In the genomic region with DNA sequence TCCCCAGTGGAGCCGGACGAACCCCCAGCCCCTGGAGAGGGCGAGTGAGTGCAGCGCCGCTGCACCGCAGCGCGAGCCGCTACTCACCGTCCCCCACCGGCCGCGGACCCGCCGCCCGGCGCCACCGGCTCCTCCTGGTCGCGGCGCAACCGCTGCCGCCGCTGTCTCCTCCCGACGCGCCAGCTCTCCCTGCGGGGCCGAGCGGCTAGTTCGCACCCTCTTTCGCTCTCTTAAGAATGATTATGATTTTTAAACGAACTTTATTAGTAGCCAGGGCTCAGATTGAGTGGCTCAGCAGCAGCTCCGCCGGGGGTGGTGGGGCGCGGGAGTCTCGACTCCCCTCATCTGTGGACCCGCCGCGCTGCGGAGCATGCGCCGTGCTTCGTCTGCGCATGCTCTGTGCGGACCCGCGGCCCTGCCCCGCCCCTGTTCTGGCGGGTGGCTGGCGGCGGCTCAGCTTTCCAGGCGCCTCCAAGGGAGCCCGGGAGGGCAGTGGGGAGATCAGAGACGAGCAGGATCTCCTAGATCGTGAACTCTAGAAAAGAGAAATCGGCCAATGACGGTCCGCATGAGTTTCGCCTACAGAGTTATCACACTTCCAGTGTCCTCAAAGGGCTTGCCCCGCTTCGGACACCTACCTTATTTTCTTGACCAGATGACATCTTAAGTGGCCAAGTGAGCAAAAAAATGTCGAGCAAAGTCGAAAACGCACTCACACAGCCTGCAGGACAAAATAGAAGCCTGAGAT, we compare ENCODE assay signal across 8 cellular contexts. TPM values are rescaled to one million over a fixed set of nuclear protein-coding genes. Genes with fewer than 3 reads are reported as not detected.
DNase-seq lines count a peak whose midpoint lies in the region; ATAC-seq and TF ChIP-seq lines count a peak whose summit lies in the region.

A gene (minus strand): TSS at position 372 of the 748 bp plus-strand sequence. CDS start 11,927 bp downstream, outside the sequence.

- BruUV-seq in IMR-90 (replicated peaks; lab: Mats Ljungman, UMichigan) (no TSS peak), PC-3 (replicated peaks; lab: Mats Ljungman, UMichigan) (no TSS peak)

- H3K56ac ChIP-seq in IMR-90 (ENCODE audit: extremely low read depth, insufficient read depth, low read length) = peak within 1 kb of the TSS; percentile 99

- peak within 1 kb of the TSS; percentile 93 for H3K27ac Mint-ChIP-seq in activated T-cell treated with anti-CD3 and anti-CD28 coated beads, Interleukin-2, amount 50 U/mL, for 72 hours

- in situ Hi-C loops in IMR-90 (cut with MboI; ENCODE audit: low sequenced_read_pairs) = no loop called here

- POLR2A ChIA-PET in IMR-90 (lab: Charles Lee; ENCODE audit: unreplicated experiment) (interaction anchor here (0.8 kb wide), 1 partner anchor 10 kb away, joined by 3 read pairs; no protein-coding TSS in a partner anchor), PC-3 (lab: Charles Lee; ENCODE audit: unreplicated experiment) (interaction anchor here (0.8 kb wide), 2 partner anchors 44 to 92 kb away, joined by 3 to 4 read pairs; no protein-coding TSS in a partner anchor)

- ATAC-seq in GM21576 (IDR thresholded peaks at IDR 0.05; ENCODE audit: unreplicated experiment) = peak; percentile 85
- ATAC-seq in IMR-90 (ENCODE audit: low read depth) = peak; percentile 79
- peak; percentile 78 for ATAC-seq in PC-3
- peak; percentile 91 to 93 for ATAC-seq in activated T-cell treated with anti-CD3 and anti-CD28 coated beads, Interleukin-2, amount 50 U/mL, for 72 hours (replicated peaks in 1 of 2)

- dilution Hi-C loops in IMR-90 (cut with HindIII; ENCODE audit: low sequenced_read_pairs, unreplicated experiment) = no loop called here

- no peak for TF ChIP-seq CTCF in IMR-90 (conservative IDR thresholded peaks at IDR 0.05; ENCODE audit: low read depth, low read length)
- peak; percentile 0; the same call in 1 of the 2 replicates for TF ChIP-seq CTCF in PC-3 (conservative IDR thresholded peaks at IDR 0.05; ENCODE audit: low read depth, low read length)
- TF ChIP-seq CTCF in esophagus squamous epithelium (IDR thresholded peaks at IDR 0.05) = peak in 2 of 6 experiments; percentile 1 to 10

- H3K27me3 Mint-ChIP-seq in activated T-cell treated with anti-CD3 and anti-CD28 coated beads, Interleukin-2, amount 50 U/mL, for 72 hours (ENCODE audit: low read depth) = peaks cover 47% of the 10 kb centered on the region

- H3K27me3 ChIP-seq in IMR-90 (ENCODE audit: control insufficient read depth, insufficient read depth, low read length) (no peaks in the 10 kb centered on the region), PC-3 (ENCODE audit: low read length) (no peaks in the 10 kb centered on the region), esophagus squamous epithelium (peaks cover 0 to 12% (median 0%) of the 10 kb centered on the region in 4 donors)

- peak within 1 kb of the TSS; percentile 100 for H3K14ac ChIP-seq in IMR-90 (replicated peaks; ENCODE audit: low read depth, low read length)

- H4K8ac ChIP-seq in IMR-90 (ENCODE audit: low read depth in 2 of 2, low read length in 2 of 2) = peak within 1 kb of the TSS; percentile 56 to 97

- peak within 1 kb of the TSS; percentile 85 for H3K4me3 ChIP-seq in IMR-90 (ENCODE audit: insufficient read depth, low read depth, low read length)
- H3K4me3 ChIP-seq in PC-3 (ENCODE audit: low read length) = peak within 1 kb of the TSS; percentile 92
- H3K4me3 ChIP-seq in esophagus squamous epithelium = peak within 1 kb of the TSS; percentile 79 to 95 (median 92)

- H3K36me3 ChIP-seq in IMR-90 (ENCODE audit: control insufficient read depth, insufficient read depth, low read length) (no peaks in the 10 kb centered on the region; the same call in 1 of the 2 replicates), PC-3 (ENCODE audit: low read depth, low read length) (no peaks in the 10 kb centered on the region), esophagus squamous epithelium (no peaks in the 10 kb centered on the region)

- H2BK5ac ChIP-seq in IMR-90 (ENCODE audit: low read depth, low read length, poor library complexity, severe bottlenecking) = peak within 1 kb of the TSS; percentile 93

- TF ChIP-seq RAD21 in IMR-90 (IDR thresholded peaks at IDR 0.05; ENCODE audit: low read length) = no peak

- H2BK15ac ChIP-seq in IMR-90 (ENCODE audit: low read depth, low read length) = peak within 1 kb of the TSS; percentile 96; the same call in 2 of the 3 replicates

- peak within 1 kb of the TSS; percentile 99 for H3K9ac ChIP-seq in IMR-90 (ENCODE audit: low read depth, low read length)
- H3K9ac ChIP-seq in PC-3 (ENCODE audit: low read length) = peak within 1 kb of the TSS; percentile 88

- H3K4me2 ChIP-seq in IMR-90 (ENCODE audit: low read depth, low read length) (peak within 1 kb of the TSS; percentile 97), PC-3 (ENCODE audit: low read length) (peak within 1 kb of the TSS; percentile 92)

- peak within 1 kb of the TSS; percentile 90 for H2AK5ac ChIP-seq in IMR-90 (ENCODE audit: low read depth, low read length)

- peaks cover 48% of the 10 kb centered on the region for H3K79me2 ChIP-seq in PC-3 (ENCODE audit: low read length)

- DNase-seq in DMS79 (lab: John Stamatoyannopoulos, UW) (peak; percentile 76), IMR-90 (peak; percentile 77), PC-3 (peak; percentile 90), esophagus squamous epithelium (lab: John Stamatoyannopoulos, UW) (peak; percentile 20), myocyte (ENCODE audit: low read depth) (peak; percentile 89)
- peak; percentile 81 to 88 for DNase-seq in activated T-cell treated with anti-CD3 and anti-CD28 coated beads, Interleukin-2, amount 50 U/mL, for 72 hours
- peak; percentile 56 to 73 for DNase-seq in stimulated activated CD8-positive, alpha-beta memory T cell treated with anti-CD3 and anti-CD28 coated beads, Interleukin-7, amount 100 ng/mL, for 4 hours (ENCODE audit: low read depth in 2 of 2)

- H4K5ac ChIP-seq in IMR-90 (ENCODE audit: low read depth, low read length) = peak within 1 kb of the TSS; percentile 96

- no peaks in the 10 kb centered on the region for H3K9me2 ChIP-seq in PC-3 (replicated peaks; ENCODE audit: low read length)

- peaks cover 4% of the 10 kb centered on the region; the same call in 1 of the 2 replicates for H4K20me1 ChIP-seq in IMR-90 (ENCODE audit: insufficient read depth, low read length)
- no peaks in the 10 kb centered on the region for H4K20me1 ChIP-seq in PC-3 (ENCODE audit: low read length)

- H2AFZ ChIP-seq in IMR-90 (replicated peaks; ENCODE audit: low read length, poor library complexity) (peak within 1 kb of the TSS; percentile 89), PC-3 (ENCODE audit: low read length) (peak within 1 kb of the TSS; percentile 93)

- peaks cover 5% of the 10 kb centered on the region for H3K4me1 ChIP-seq in IMR-90 (ENCODE audit: control insufficient read depth, insufficient read depth, low read length)
- peaks cover 7% of the 10 kb centered on the region for H3K4me1 ChIP-seq in PC-3 (ENCODE audit: insufficient read depth, low read length)
- H3K4me1 ChIP-seq in esophagus squamous epithelium = peaks cover 0 to 22% (median 4%) of the 10 kb centered on the region in 3 donors

- H3F3A ChIP-seq in PC-3 (ENCODE audit: low read length, unreplicated experiment) = no peaks in the 10 kb centered on the region

- intact Hi-C loops in IMR-90 (cut with micrococcal nuclease) = loop anchor here (1.0 to 2.0 kb wide), 2 partner anchors 45 to 91 kb away; no protein-coding TSS in a partner anchor
- intact Hi-C loops in PC-3 (cut with micrococcal nuclease) = loop anchor here (1.0 to 2.0 kb wide), 3 partner anchors 31 to 94 kb away; no protein-coding TSS in a partner anchor
- intact Hi-C loops in esophagus squamous epithelium (cut with DNase I) = no loop called here

- peak within 1 kb of the TSS; percentile 96 for H3K18ac ChIP-seq in IMR-90 (ENCODE audit: low read depth, low read length)

- peak within 1 kb of the TSS; percentile 96 for H2BK20ac ChIP-seq in IMR-90 (ENCODE audit: low read depth, low read length)

- 0% methylated on average over 25 of the region's 66 CpGs; no CpG with 5 or more reads in 1 of the 2 experiments for WGBS in IMR-90 (ENCODE audit: extremely low coverage in 2 of 2, insufficient read length in 1 of 2), 2 experiments
- WGBS in esophagus squamous epithelium, 2 donors = 0 to 2% methylated on average over 15 to 22 of the region's 66 CpGs

- H3K4ac ChIP-seq in IMR-90 (ENCODE audit: low read depth, low read length) = peak within 1 kb of the TSS; percentile 98

- H3K79me1 ChIP-seq in IMR-90 (ENCODE audit: low read depth in 1 of 2, low read length in 2 of 2) = peaks cover 0 to 35% of the 10 kb centered on the region in 2 experiments; a peak in 2 of 4 replicates

- no peaks in the 10 kb centered on the region for H3K9me1 ChIP-seq in IMR-90 (ENCODE audit: insufficient read depth, low read length)

- CTCF ChIA-PET in IMR-90 (lab: Yijun Ruan, JAX) (interaction anchor here (0.6 to 1.4 kb wide), 5 partner anchors 12 to 44 kb away, joined by 3 to 6 read pairs (median 3); no protein-coding TSS in a partner anchor), PC-3 (lab: Charles Lee) (no interaction called here)

- H3K36me3 Mint-ChIP-seq in activated T-cell treated with anti-CD3 and anti-CD28 coated beads, Interleukin-2, amount 50 U/mL, for 72 hours (ENCODE audit: insufficient read depth in 2 of 2) = peaks cover 1 to 2% of the 10 kb centered on the region in 2 donors

- peaks cover 16% of the 10 kb centered on the region for H3K4me1 Mint-ChIP-seq in activated T-cell treated with anti-CD3 and anti-CD28 coated beads, Interleukin-2, amount 50 U/mL, for 72 hours (ENCODE audit: low read depth)

- H3K4me3 Mint-ChIP-seq in activated T-cell treated with anti-CD3 and anti-CD28 coated beads, Interleukin-2, amount 50 U/mL, for 72 hours = peak within 1 kb of the TSS; percentile 98 to 100

- peak within 1 kb of the TSS; percentile 94 for H2BK120ac ChIP-seq in IMR-90 (ENCODE audit: low read depth, low read length)

- peak within 1 kb of the TSS; percentile 87 for H4K91ac ChIP-seq in IMR-90 (ENCODE audit: insufficient read depth, low read depth, low read length)

- TF ChIP-seq POLR2A in IMR-90 (IDR thresholded peaks at IDR 0.05; ENCODE audit: low read depth, low read length) = peak; percentile 85
- TF ChIP-seq POLR2A in esophagus squamous epithelium (IDR thresholded peaks at IDR 0.05) = peak in 3 of 4 donors; percentile 34 to 86 (median 83)

- H3K9me3 ChIP-seq in IMR-90 (ENCODE audit: control insufficient read depth, insufficient read depth, low read length) (0 out of 2 replicates have a peak, but pooled peaks cover 1% of the 10 kb centered on the region), PC-3 (ENCODE audit: low read length) (no peaks in the 10 kb centered on the region), esophagus squamous epithelium (no peaks in the 10 kb centered on the region)

- H3K9me3 Mint-ChIP-seq in activated T-cell treated with anti-CD3 and anti-CD28 coated beads, Interleukin-2, amount 50 U/mL, for 72 hours = no peaks in the 10 kb centered on the region

- H3K27ac ChIP-seq in IMR-90 (ENCODE audit: insufficient read depth, low read length) = peak within 1 kb of the TSS; percentile 99
- peak within 1 kb of the TSS; percentile 29; the same call in 1 of the 2 replicates for H3K27ac ChIP-seq in PC-3 (ENCODE audit: low read length)
- peak within 1 kb of the TSS; percentile 75 to 92 (median 90) for H3K27ac ChIP-seq in esophagus squamous epithelium

- peak within 1 kb of the TSS; percentile 99 for H3K23ac ChIP-seq in IMR-90 (ENCODE audit: low read depth, low read length)

- peak within 1 kb of the TSS; percentile 75 for H2AK9ac ChIP-seq in IMR-90 (replicated peaks; ENCODE audit: low read depth, low read length, poor library complexity)

RNA-seq across cellular contexts. Expression of the gene that starts here (rescaled TPM):
- total RNA-seq in IMR-90 (2012; rRNA removed) = 13.3 and 28.9 TPM in 2 replicates
- 7.8 and 10.8 TPM in 2 replicates for polyA plus RNA-seq in IMR-90 (2012; rRNA removed)
- 1.8 and 2.0 TPM in 2 replicates for polyA plus RNA-seq in IMR-90 (2012; cell fraction: cytosol; rRNA removed)
- 0.72 and 6.9 TPM in 2 replicates for polyA plus RNA-seq in IMR-90 (2012; cell fraction: nucleus; rRNA removed; ENCODE audit: low replicate concordance)
- total RNA-seq in PC-3 (2014; rRNA removed) = 8.2 and 11.2 TPM in 2 replicates
- total RNA-seq in activated T-cell treated with anti-CD3 and anti-CD28 coated beads, Interleukin-2, amount 50 U/mL, for 72 hours = 1 to 10 TPM; 2.0 to 2.2 TPM
- total RNA-seq in esophagus squamous epithelium = 10 to 100 TPM in 1 of 4 donors, 1 to 10 TPM in 3; 1.5 to 17.2 (median 5.9) TPM
- 52.8 and 56.1 TPM in 2 replicates for total RNA-seq in myocyte
- polyA plus RNA-seq in myocyte (2012) = 25.2 TPM

Comparison
In these comparisons a context has a peak if more than half of its experiments do, and no peak if none do; other contexts are left out.
1. Peak in every context shown above with its lines: DNase-seq, ATAC-seq, H3K4me3 ChIP-seq and H3K27ac ChIP-seq.
2. DNase-seq: peak in every context shown above with its lines; median percentile 90 in PC-3; 89 in myocyte; 84 in activated T-cell treated with anti-CD3 and anti-CD28 coated beads, Interleukin-2, amount 50 U/mL, for 72 hours; 77 in IMR-90; 76 in DMS79; 64 in stimulated activated CD8-positive, alpha-beta memory T cell treated with anti-CD3 and anti-CD28 coated beads, Interleukin-7, amount 100 ng/mL, for 4 hours; 20 in esophagus squamous epithelium.
3. H3K27ac ChIP-seq: peak in every context shown above with its lines; median percentile 99 in IMR-90; 90 in esophagus squamous epithelium; 29 in PC-3.